Comparison of ENCODE assay signal across 1 cellular context in the genomic region with DNA sequence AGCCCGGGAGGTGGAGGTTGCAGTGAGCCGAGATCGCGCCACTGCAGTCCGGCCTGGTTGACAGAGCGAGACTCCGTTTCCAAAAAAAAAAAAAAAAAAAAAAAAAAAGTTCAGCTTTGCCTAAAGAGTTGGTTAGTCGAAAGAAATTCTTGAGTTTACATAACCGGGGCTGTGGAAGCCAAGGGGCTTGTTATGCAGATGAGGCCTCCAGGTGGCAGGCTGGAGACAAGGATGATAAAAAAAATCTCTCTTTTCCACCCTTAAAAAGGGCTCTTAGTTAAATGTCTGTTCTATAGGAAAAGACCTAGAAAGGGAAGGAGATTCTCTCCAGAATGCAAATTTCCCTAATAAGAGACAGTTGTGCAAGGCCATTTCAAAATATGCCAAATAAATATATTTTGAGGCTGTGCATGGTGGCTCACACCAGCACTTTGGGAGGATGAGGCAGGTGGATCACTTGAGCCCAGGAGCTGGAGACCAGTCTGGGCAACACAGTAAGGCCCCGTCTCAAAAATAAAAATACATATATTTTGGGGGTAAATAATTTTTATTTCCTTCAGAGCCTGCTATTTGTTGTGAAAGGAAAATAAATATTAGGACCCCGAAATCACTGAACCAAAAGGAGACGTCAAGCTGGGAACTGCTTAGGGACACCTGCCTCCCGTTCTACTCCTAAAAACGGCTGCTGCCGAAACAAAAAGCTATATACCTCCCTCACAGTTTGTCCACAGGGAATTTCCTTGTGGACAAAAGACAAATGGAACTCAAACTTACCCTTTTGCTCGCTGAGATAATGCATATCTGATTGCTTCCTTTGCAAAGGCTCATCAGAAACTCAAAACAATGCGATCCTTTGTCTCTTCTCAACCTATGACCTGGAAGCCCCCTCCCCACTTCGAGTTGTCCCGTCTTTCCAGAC.
TF ChIP-seq lines count a peak whose summit lies in the region.

No MANE protein-coding gene starts in this region.

TF ChIP-seq in HepG2, 621 proteins besides CTCF, POLR2A, EP300 and RAD21:
- TF ChIP-seq MED1 (CRISPR knock-in tag; IDR thresholded peaks at IDR 0.05), result 0 out of 2 replicates have a peak, but pooled peaks have one; percentile 25
- peak; percentile 73 for TF ChIP-seq STAG1 (CRISPR knock-in tag; IDR thresholded peaks at IDR 0.05)
- TF ChIP-seq, protein P1, sequence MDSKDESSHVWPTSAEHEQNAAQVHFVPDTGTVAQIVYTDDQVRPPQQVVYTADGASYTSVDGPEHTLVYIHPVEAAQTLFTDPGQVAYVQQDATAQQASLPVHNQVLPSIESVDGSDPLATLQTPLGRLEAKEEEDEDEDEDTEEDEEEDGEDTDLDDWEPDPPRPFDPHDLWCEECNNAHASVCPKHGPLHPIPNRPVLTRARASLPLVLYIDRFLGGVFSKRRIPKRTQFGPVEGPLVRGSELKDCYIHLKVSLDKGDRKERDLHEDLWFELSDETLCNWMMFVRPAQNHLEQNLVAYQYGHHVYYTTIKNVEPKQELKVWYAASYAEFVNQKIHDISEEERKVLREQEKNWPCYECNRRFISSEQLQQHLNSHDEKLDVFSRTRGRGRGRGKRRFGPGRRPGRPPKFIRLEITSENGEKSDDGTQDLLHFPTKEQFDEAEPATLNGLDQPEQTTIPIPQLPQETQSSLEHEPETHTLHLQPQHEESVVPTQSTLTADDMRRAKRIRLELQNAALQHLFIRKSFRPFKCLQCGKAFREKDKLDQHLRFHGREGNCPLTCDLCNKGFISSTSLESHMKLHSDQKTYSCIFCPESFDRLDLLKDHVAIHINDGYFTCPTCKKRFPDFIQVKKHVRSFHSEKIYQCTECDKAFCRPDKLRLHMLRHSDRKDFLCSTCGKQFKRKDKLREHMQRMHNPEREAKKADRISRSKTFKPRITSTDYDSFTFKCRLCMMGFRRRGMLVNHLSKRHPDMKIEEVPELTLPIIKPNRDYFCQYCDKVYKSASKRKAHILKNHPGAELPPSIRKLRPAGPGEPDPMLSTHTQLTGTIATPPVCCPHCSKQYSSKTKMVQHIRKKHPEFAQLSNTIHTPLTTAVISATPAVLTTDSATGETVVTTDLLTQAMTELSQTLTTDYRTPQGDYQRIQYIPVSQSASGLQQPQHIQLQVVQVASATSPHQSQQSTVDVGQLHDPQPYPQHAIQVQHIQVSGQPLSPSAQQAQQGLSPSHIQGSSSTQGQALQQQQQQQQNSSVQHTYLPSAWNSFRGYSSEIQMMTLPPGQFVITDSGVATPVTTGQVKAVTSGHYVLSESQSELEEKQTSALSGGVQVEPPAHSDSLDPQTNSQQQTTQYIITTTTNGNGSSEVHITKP (CRISPR knock-in tag; IDR thresholded peaks at IDR 0.05; ENCODE audit: low read depth), result 0 out of 2 replicates have a peak, but pooled peaks have one; percentile 25
- TF ChIP-seq HDAC6 (IDR thresholded peaks at IDR 0.05; ENCODE audit: low read depth, low read length), result no peak
- TF ChIP-seq ZBTB7A (CRISPR knock-in tag; IDR thresholded peaks at IDR 0.05), result peak; percentile 32; the same call in 1 of the 2 replicates
- no peak for TF ChIP-seq SOX13 (IDR thresholded peaks at IDR 0.05)
- peak in 1 of 2 experiments; percentile 46; a peak in 1 of 4 replicates for TF ChIP-seq SOX13 (CRISPR knock-in tag; conservative IDR thresholded peaks at IDR 0.05 in 1 of 2, IDR thresholded peaks at IDR 0.05 in 1 of 2)
- TF ChIP-seq LCORL (IDR thresholded peaks at IDR 0.05), result no peak
- 0 out of 2 replicates have a peak, but pooled peaks have one; percentile 17 for TF ChIP-seq LCORL (CRISPR knock-in tag; IDR thresholded peaks at IDR 0.05)
- TF ChIP-seq HMG20A (CRISPR knock-in tag; IDR thresholded peaks at IDR 0.05; ENCODE audit: borderline replicate concordance), result no peak
- TF ChIP-seq ZUFSP (CRISPR knock-in tag; IDR thresholded peaks at IDR 0.05; ENCODE audit: borderline replicate concordance), result no peak
- 0 out of 2 replicates have a peak, but pooled peaks have one; percentile 24 for TF ChIP-seq HDAC1 (CRISPR knock-in tag; IDR thresholded peaks at IDR 0.05)
- TF ChIP-seq, protein P2, sequence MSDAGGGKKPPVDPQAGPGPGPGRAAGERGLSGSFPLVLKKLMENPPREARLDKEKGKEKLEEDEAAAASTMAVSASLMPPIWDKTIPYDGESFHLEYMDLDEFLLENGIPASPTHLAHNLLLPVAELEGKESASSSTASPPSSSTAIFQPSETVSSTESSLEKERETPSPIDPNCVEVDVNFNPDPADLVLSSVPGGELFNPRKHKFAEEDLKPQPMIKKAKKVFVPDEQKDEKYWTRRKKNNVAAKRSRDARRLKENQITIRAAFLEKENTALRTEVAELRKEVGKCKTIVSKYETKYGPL (CRISPR knock-in tag; IDR thresholded peaks at IDR 0.05), result peak; percentile 75; the same call in 1 of the 2 replicates
- TF ChIP-seq, protein P3, sequence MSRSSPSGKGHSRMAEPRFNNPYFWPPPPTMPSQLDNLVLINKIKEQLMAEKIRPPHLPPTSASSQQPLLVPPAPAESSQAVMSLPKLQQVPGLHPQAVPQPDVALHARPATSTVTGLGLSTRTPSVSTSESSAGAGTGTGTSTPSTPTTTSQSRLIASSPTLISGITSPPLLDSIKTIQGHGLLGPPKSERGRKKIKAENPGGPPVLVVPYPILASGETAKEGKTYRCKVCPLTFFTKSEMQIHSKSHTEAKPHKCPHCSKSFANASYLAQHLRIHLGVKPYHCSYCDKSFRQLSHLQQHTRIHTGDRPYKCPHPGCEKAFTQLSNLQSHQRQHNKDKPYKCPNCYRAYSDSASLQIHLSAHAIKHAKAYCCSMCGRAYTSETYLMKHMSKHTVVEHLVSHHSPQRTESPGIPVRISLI (CRISPR knock-in tag; IDR thresholded peaks at IDR 0.05; ENCODE audit: borderline replicate concordance), result peak; percentile 51; the same call in 1 of the 2 replicates
- TF ChIP-seq ELF3 (CRISPR knock-in tag; IDR thresholded peaks at IDR 0.05), result 0 out of 2 replicates have a peak, but pooled peaks have one; percentile 11
- TF ChIP-seq, protein P4, sequence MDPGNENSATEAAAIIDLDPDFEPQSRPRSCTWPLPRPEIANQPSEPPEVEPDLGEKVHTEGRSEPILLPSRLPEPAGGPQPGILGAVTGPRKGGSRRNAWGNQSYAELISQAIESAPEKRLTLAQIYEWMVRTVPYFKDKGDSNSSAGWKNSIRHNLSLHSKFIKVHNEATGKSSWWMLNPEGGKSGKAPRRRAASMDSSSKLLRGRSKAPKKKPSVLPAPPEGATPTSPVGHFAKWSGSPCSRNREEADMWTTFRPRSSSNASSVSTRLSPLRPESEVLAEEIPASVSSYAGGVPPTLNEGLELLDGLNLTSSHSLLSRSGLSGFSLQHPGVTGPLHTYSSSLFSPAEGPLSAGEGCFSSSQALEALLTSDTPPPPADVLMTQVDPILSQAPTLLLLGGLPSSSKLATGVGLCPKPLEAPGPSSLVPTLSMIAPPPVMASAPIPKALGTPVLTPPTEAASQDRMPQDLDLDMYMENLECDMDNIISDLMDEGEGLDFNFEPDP (CRISPR knock-in tag; conservative IDR thresholded peaks at IDR 0.05), result no peak
- peak; percentile 85; the same call in 1 of the 2 replicates for TF ChIP-seq SMC3 (IDR thresholded peaks at IDR 0.05; ENCODE audit: low read length)
- TF ChIP-seq TAF1 (CRISPR knock-in tag; IDR thresholded peaks at IDR 0.05), result 0 out of 2 replicates have a peak, but pooled peaks have one; percentile 1
- TF ChIP-seq PPARG (CRISPR knock-in tag; conservative IDR thresholded peaks at IDR 0.05), result 0 out of 2 replicates have a peak, but pooled peaks have one; percentile 25
TF ChIP-seq in HepG2: peak in this region for 13.
